ENCODE assay signal across 7 cellular contexts in the genomic region with DNA sequence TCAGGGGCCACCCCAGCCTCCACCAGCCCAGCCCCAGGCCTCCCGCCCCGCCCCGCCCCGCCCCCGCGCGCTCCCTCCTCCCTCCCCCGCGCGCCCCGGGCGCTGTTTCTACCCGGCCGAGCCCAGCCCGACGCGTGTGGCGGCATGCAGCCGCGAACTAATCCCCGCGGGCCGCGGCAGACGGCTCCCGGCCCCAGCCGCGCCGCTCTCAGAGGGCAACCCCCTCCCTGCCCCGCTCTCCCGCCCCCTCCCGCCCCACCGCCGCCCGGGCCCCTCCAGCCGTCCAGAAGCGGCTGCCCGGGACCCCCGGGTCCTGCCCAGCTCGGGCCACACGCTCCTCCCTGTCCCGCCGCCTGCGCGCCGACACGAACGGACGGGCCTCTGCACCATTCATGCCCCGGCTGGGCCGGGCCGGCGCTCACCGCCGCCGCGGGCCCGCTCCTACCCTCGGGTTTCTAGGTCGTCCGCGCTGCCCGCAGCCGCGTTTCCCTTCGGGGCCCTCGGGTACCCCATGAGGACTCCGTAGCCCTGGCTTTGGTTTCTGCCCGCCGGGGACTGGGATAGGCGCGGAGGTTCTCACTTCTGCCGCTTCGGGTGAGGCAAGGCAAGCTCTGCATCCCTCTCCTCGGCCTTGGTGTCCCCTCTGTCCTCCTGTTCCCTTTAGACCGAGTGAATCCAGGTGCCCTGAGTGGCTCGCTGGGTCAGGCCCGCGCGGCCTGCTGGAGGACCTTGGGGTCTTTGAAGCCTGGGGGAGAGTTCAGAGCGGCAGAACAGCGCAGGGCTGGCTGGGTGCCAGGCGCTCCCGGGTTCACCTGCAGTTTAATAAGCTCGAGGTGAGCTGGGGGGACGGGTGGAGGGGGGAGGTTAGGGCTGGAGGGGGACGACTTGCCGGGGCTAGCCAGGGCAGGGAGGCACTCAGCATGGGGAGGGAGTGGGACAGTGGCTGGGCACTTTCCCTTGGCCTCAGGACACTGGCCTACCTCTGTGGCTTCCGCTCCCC. TPM values are rescaled to one million over a fixed set of nuclear protein-coding genes. Genes with fewer than 3 reads are reported as not detected.
DNase-seq lines count a peak whose midpoint lies in the region; ATAC-seq, FAIRE-seq and TF ChIP-seq lines count a peak whose summit lies in the region.

No MANE protein-coding gene starts in this region.

- ATAC-seq in heart right ventricle (peak in 5 of 8 donors; percentile 20 to 57 (median 27)), GM21576 (IDR thresholded peaks at IDR 0.05; ENCODE audit: unreplicated experiment) (no peak)

- TF ChIP-seq CTCF in heart right ventricle (IDR thresholded peaks at IDR 0.05) = no peak

- 7% methylated on average over 58 to 82 of the region's 89 CpGs for WGBS in heart right ventricle, 2 donors
- WGBS in small intestine, 3 donors = 5 to 10% (median 7%) methylated on average over 56 to 89 of the region's 89 CpGs

- TF ChIP-seq POLR2A in GM19193 (IDR thresholded peaks at IDR 0.05; ENCODE audit: extremely low read depth, insufficient read depth, insufficient read length) = peak; percentile 39

- H3K36me3 ChIP-seq in SK-N-MC (ENCODE audit: insufficient read depth, low read length) = no peaks in the 10 kb centered on the region
- H3K36me3 ChIP-seq in heart right ventricle = no peaks in the 10 kb centered on the region
- no peaks in the 10 kb centered on the region for H3K36me3 ChIP-seq in small intestine (ENCODE audit: control insufficient read depth in 2 of 2, insufficient read depth in 2 of 2, low read length in 2 of 2)

- no peak for FAIRE-seq in small intestine (lab: Jason Lieb, UNC)

- peak overlapping the region; percentile 49 for H3K9ac ChIP-seq in SK-N-MC (ENCODE audit: insufficient read length)

- H3K27ac ChIP-seq in SK-N-MC (peak overlapping the region; percentile 57; the same call in 1 of the 2 replicates), heart right ventricle (no peak overlapping the region), small intestine (ENCODE audit: low read depth in 1 of 2, low read length in 1 of 2) (peak overlapping the region in 1 of 2 donors; percentile 36)

- H3K4me3 ChIP-seq in SK-N-MC (peak overlapping the region; percentile 57), heart right ventricle (peak overlapping the region in 9 of 10 donors; percentile 23 to 41 (median 34)), small intestine (ENCODE audit: low read depth in 1 of 2, low read length in 2 of 2) (peak overlapping the region in 1 of 2 donors; percentile 43)

- peaks cover 0 to 31% (median 26%) of the 10 kb centered on the region in 9 donors for H3K4me1 ChIP-seq in heart right ventricle
- H3K4me1 ChIP-seq in small intestine (ENCODE audit: control insufficient read depth in 2 of 2, insufficient read depth in 1 of 2, low read depth in 1 of 2, low read length in 1 of 2) = peaks cover 0 to 2% of the 10 kb centered on the region in 2 donors

- intact Hi-C loops in heart right ventricle (cut with DNase I) = no loop called here

- H3K9me3 ChIP-seq in SK-N-MC (ENCODE audit: low read depth, low read length) = no peaks in the 10 kb centered on the region
- H3K9me3 ChIP-seq in heart right ventricle = peaks cover 0 to 7% (median 0%) of the 10 kb centered on the region in 11 donors
- no peaks in the 10 kb centered on the region for H3K9me3 ChIP-seq in small intestine (ENCODE audit: control insufficient read depth, low read depth)

- peaks cover 24 to 78% (median 67%) of the 10 kb centered on the region in 7 donors for H3K27me3 ChIP-seq in heart right ventricle
- peaks cover 0 to 19% of the 10 kb centered on the region in 2 donors for H3K27me3 ChIP-seq in small intestine (ENCODE audit: control insufficient read depth in 2 of 2, insufficient read depth in 2 of 2, low read length in 2 of 2)

- DNase-seq in SK-N-MC (ENCODE audit: low read depth, low spot score) (no peak), heart right ventricle (no peak), small intestine (peak; percentile 23), AML-193 (lab: John Stamatoyannopoulos, UW) (no peak)
- no peak for DNase-seq in stimulated activated CD8-positive, alpha-beta memory T cell treated with anti-CD3 and anti-CD28 coated beads, Interleukin-4, amount 100 ng/mL, for 48 hours

RNA-seq across cellular contexts. Expression of a gene that starts 3.1 kb away (rescaled TPM):
- under 1 TPM in 2 of 10 donors, not detected in 8; 0.28 to 0.56 TPM for total RNA-seq in heart right ventricle
- polyA plus RNA-seq in heart right ventricle = under 1 TPM; 0.01 to 0.07 TPM
- 1 to 10 TPM in 1 of 3 donors, under 1 TPM in 1, not detected in 1; 0.37 to 2.4 TPM for polyA plus RNA-seq in small intestine

RNA-seq across cellular contexts. Expression of a gene that starts 24.2 kb away (rescaled TPM):
- total RNA-seq in heart right ventricle = 1 to 10 TPM in 3 of 10 donors, under 1 TPM in 7; 0.15 to 2.9 (median 0.67) TPM
- 1 to 10 TPM; 1.1 to 3.0 TPM for polyA plus RNA-seq in heart right ventricle
- 1 to 10 TPM in 1 of 3 donors, not detected in 2; 1.8 TPM for polyA plus RNA-seq in small intestine

RNA-seq across cellular contexts. Expression of a gene that starts 52.2 kb away (rescaled TPM):
- under 1 TPM in 3 of 10 donors, not detected in 7; 0.09 to 0.19 (median 0.15) TPM for total RNA-seq in heart right ventricle
- polyA plus RNA-seq in heart right ventricle (under 1 TPM in 1 of 2 donors, not detected in 1; 0.03 TPM), small intestine (not detected)
